In the genomic region with DNA sequence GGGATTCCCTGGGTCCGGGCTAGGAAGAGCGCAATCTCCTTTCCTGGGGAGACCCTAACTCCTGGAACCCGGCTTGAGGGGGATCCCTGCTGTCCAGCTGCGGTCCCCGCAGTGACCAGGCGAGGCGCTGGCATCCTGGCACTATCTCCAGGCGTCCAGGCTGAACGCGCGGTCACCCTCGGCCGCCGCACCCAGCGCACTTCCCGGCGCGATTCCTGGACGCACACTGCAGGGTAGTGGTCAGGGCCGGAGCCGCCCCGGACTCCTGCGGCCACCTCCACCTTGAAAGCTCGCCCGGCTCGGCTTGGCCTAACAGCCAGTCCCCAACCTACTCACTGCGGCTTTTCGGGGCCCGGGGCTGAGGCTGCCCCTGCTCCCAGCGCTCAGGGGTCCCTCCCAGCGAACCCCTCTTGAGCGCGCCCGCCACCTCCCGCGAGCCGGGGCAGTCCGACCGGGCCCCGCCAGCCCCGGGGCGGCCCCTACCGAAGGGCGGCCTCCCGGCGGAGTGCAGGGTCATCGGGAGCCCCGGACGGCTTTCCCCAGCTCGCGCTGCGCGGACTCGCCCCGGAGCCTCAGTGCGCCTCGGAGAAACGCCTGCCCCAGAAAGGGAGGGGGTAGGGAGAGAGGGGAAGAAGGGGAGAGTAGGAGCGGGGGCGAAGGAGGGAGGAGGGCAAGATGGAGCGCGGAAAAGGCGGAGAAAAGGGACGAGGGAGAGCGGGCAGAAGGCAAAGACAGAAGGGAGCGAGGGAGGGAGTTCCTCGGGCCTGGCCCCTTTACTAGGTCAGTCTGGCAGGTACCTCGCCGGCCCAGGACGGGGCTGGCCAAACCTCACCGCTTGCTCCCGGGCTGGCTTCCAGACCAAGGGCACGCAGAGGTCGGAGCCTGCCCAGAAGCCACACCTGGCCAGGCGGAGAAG, we compare ENCODE assay signal across 7 cellular contexts. TPM values are rescaled to one million over a fixed set of nuclear protein-coding genes. Genes with fewer than 3 reads are reported as not detected.
A peak's percentile ranks its signal among the peaks of the same experiment; 100 is the strongest.
DNase-seq lines count a peak whose midpoint lies in the region; ATAC-seq and TF ChIP-seq lines count a peak whose summit lies in the region.

No MANE protein-coding gene starts in this region.

- H4K20me1 ChIP-seq in osteoblast (ENCODE audit: insufficient read depth, low read length), result no peaks in the 10 kb centered on the region

- DNase-seq in head of caudate nucleus (peak in 41 of 42 donors; percentile 39 to 84 (median 69)), osteoblast (ENCODE audit: insufficient read length, low spot score, missing footprints) (peak; percentile 93), D341Med (ENCODE audit: low spot score) (no peak), NCI-H446 (lab: John Stamatoyannopoulos, UW) (no peak)

- peak overlapping the region; percentile 60 for H3K4me2 ChIP-seq in osteoblast (ENCODE audit: insufficient read depth, low read length)

- H3K9me3 ChIP-seq in osteoblast (ENCODE audit: low read depth, low read length), result no peaks in the 10 kb centered on the region

- peak overlapping the region; percentile 77 for H2AFZ ChIP-seq in osteoblast (ENCODE audit: low read length)

- intact Hi-C loops in head of caudate nucleus (cut with DNase I), result no loop called here

- ATAC-seq in GM18505 (IDR thresholded peaks at IDR 0.05; ENCODE audit: unreplicated experiment) (peak; percentile 55), HG02885 (IDR thresholded peaks at IDR 0.05; ENCODE audit: poor library complexity, unreplicated experiment) (peak; percentile 75)

- no peaks in the 10 kb centered on the region for H3K36me3 ChIP-seq in osteoblast (ENCODE audit: insufficient read depth, low read length)

- no peak for TF ChIP-seq POLR2A in GM18505 (IDR thresholded peaks at IDR 0.05; ENCODE audit: borderline replicate concordance, extremely low read depth, insufficient read depth, insufficient read length)

- no peak overlapping the region for H3K27ac ChIP-seq in osteoblast (ENCODE audit: low read depth, low read length)

- H3K4me1 ChIP-seq in osteoblast (ENCODE audit: insufficient read depth, low read length), result no peaks in the 10 kb centered on the region

- H3K4me3 ChIP-seq in WI38 (ENCODE audit: low read depth, low read length) (peak overlapping the region; percentile 55), osteoblast (ENCODE audit: insufficient read depth, low read length) (peak overlapping the region; percentile 63)

- H3K27me3 ChIP-seq in osteoblast (ENCODE audit: insufficient read depth, low read length), result peaks cover 44% of the 10 kb centered on the region

- TF ChIP-seq CTCF in WI38 (IDR thresholded peaks at IDR 0.05; ENCODE audit: low read depth, low read length), result peak; percentile 45
- TF ChIP-seq CTCF in osteoblast (IDR thresholded peaks at IDR 0.05; ENCODE audit: extremely low read depth, low read depth, low read length), result no peak

- H3K79me2 ChIP-seq in osteoblast (ENCODE audit: insufficient read depth, low read length), result no peaks in the 10 kb centered on the region

RNA-seq across cellular contexts. Expression of a gene that starts 1.0 kb away (rescaled TPM):
- total RNA-seq in osteoblast, result 0.36 TPM in 1 of 2 replicates, not detected in the other

RNA-seq across cellular contexts. Expression of a gene that starts 53.8 kb away (rescaled TPM):
- total RNA-seq in osteoblast, result not detected in 2 replicates

Comparison
In these comparisons a context has a peak if more than half of its experiments do, and no peak if none do; other contexts are left out.
1. DNase-seq: peak in head of caudate nucleus (41 of 42) and osteoblast (single experiment); none in D341Med (single experiment) and NCI-H446 (0 of 2).